ENCODE assay signal across 22 cellular contexts in genomic region chr1:3106216-3106615, GRCh38. TPM values are rescaled to one million over a fixed set of nuclear protein-coding genes. Genes with fewer than 3 reads are reported as not detected.
"Had no signal": no experiment of that assay in that cellular context is flagged by ENCODE, and none has a peak within 500 bp of the region (broad histone marks: within the 10 kb centered on the region; RNA-seq: fewer than 3 reads in every experiment).

No MANE protein-coding gene starts in this region.

- H3K4me1 Mint-ChIP-seq: memory B cell; naive B cell; stimulated activated memory B cell treated with anti-CD40 and anti-IgM and Interleukin-4, amounts not matched to agents 10 μg/mL and 1 μg/mL and 100 μg/mL, for 72 hours had no signal

- H3K4me1 ChIP-seq: psoas muscle, sigmoid colon, spleen, uterus had no signal

- DNase-seq: effector CD8-positive, alpha-beta T cell; mucosa of descending colon; naive B cell; ovary; psoas muscle; sigmoid colon; spleen; stimulated activated CD4-positive, alpha-beta T cell treated with anti-CD3 and anti-CD28 coated beads, Interleukin-4, amount 100 ng/mL, for 4 hours; stimulated activated naive CD8-positive, alpha-beta T cell treated with anti-CD3 and anti-CD28 coated beads, Interleukin-15, Interleukin-2, amounts not matched to agents 100 U/mL and 50 U/mL, for 24 hours; testis; tibial artery; uterus had no signal

- H3K36me3 ChIP-seq: ovary, sigmoid colon, spleen, uterus had no signal

- H3K4me3 Mint-ChIP-seq: memory B cell; mesothelial cell of epicardium; naive B cell; natural killer cell treated with Interleukin-12 subunit alpha and Interleukin-12 subunit beta and Interleukin-15 and Interleukin-18, amount 100 ng/mL, for 72 hours; stimulated activated memory B cell treated with anti-CD40 and anti-IgM and Interleukin-4, amounts not matched to agents 10 μg/mL and 1 μg/mL and 100 μg/mL, for 72 hours had no signal

- ATAC-seq: left lobe of liver; mucosa of descending colon; natural killer cell treated with Interleukin-12 subunit alpha and Interleukin-12 subunit beta and Interleukin-15 and Interleukin-18, amount 100 ng/mL, for 72 hours; right cardiac atrium; stimulated activated memory B cell treated with anti-CD40 and anti-IgM and Interleukin-4, amounts not matched to agents 10 μg/mL and 1 μg/mL and 100 μg/mL, for 72 hours; stimulated activated naive CD8-positive, alpha-beta T cell treated with anti-CD3 and anti-CD28 coated beads, Interleukin-15, Interleukin-2, amounts not matched to agents 100 U/mL and 50 U/mL, for 24 hours had no signal

- H3K27me3 Mint-ChIP-seq: memory B cell; natural killer cell treated with Interleukin-12 subunit alpha and Interleukin-12 subunit beta and Interleukin-15 and Interleukin-18, amount 100 ng/mL, for 72 hours had no signal

- H3K27ac Mint-ChIP-seq: memory B cell; naive B cell; natural killer cell treated with Interleukin-12 subunit alpha and Interleukin-12 subunit beta and Interleukin-15 and Interleukin-18, amount 100 ng/mL, for 72 hours; stimulated activated memory B cell treated with anti-CD40 and anti-IgM and Interleukin-4, amounts not matched to agents 10 μg/mL and 1 μg/mL and 100 μg/mL, for 72 hours had no signal

- H3K9me3 ChIP-seq: mucosa of descending colon, ovary, testis, uterus had no signal

- H3K36me3 Mint-ChIP-seq: memory B cell; naive B cell; natural killer cell treated with Interleukin-12 subunit alpha and Interleukin-12 subunit beta and Interleukin-15 and Interleukin-18, amount 100 ng/mL, for 72 hours; stimulated activated memory B cell treated with anti-CD40 and anti-IgM and Interleukin-4, amounts not matched to agents 10 μg/mL and 1 μg/mL and 100 μg/mL, for 72 hours had no signal

- H3K4me3 ChIP-seq: dorsolateral prefrontal cortex, lung, mucosa of descending colon, ovary, psoas muscle, sigmoid colon, spleen, testis, tibial artery, uterus had no signal

- H3K9me3 Mint-ChIP-seq: memory B cell; natural killer cell treated with Interleukin-12 subunit alpha and Interleukin-12 subunit beta and Interleukin-15 and Interleukin-18, amount 100 ng/mL, for 72 hours; neural crest cell; type B pancreatic cell had no signal

- H3K27ac ChIP-seq: ovary, psoas muscle, sigmoid colon, spleen, testis, uterus had no signal

- H3K27me3 ChIP-seq: ovary, testis, tibial artery, uterus had no signal

RNA-seq across cellular contexts. Expression of gene PRDM16, which starts 37.2 kb away (rescaled TPM):
- total RNA-seq: natural killer cell treated with Interleukin-12 subunit alpha and Interleukin-12 subunit beta and Interleukin-15 and Interleukin-18, amount 100 ng/mL, for 72 hours had no signal
